In genomic region chr5:42908509-42909488, GRCh38 we compare ENCODE assay signal across 8 cellular contexts.
DNase-seq lines count a peak whose midpoint lies in the region; ATAC-seq and TF ChIP-seq lines count a peak whose summit lies in the region.

No MANE protein-coding gene starts in this region.

- no peaks in the 10 kb centered on the region for H3K36me3 Mint-ChIP-seq in glutamatergic neuron (ENCODE audit: unreplicated experiment)

- TF ChIP-seq POLR2A in testis (IDR thresholded peaks at IDR 0.05): no peak

- peaks cover 5% of the 10 kb centered on the region for H3K9me3 Mint-ChIP-seq in glutamatergic neuron (ENCODE audit: unreplicated experiment)

- no peaks in the 10 kb centered on the region for H3K27me3 ChIP-seq in testis

- peaks cover 7% of the 10 kb centered on the region for H3K4me1 ChIP-seq in testis

- ATAC-seq in HG02571 (IDR thresholded peaks at IDR 0.05; ENCODE audit: unreplicated experiment) (peak; percentile 92), omental fat pad (ENCODE audit: low FRiP score) (peak; percentile 89)

- H3K36me3 ChIP-seq in testis (ENCODE audit: low read depth, missing control alignments): no peaks in the 10 kb centered on the region

- H3K27ac ChIP-seq in testis: no peak overlapping the region

- intact Hi-C loops in testis (cut with DNase I; ENCODE audit: low total_unique reads): no loop called here

- H3K9me3 ChIP-seq in testis: no peaks in the 10 kb centered on the region

- 6 to 7% methylated on average over 23 to 30 of the region's 30 CpGs for WGBS in testis, 2 donors

- H3K27ac Mint-ChIP-seq in glutamatergic neuron (ENCODE audit: unreplicated experiment): peak overlapping the region; percentile 62

- peaks cover 2% of the 10 kb centered on the region for H3K4me1 Mint-ChIP-seq in glutamatergic neuron (ENCODE audit: low read depth, unreplicated experiment)

- TF ChIP-seq CTCF in glutamatergic neuron (IDR thresholded peaks at IDR 0.05; ENCODE audit: partially characterized antibody, unreplicated experiment) (peak; percentile 87), omental fat pad (IDR thresholded peaks at IDR 0.05) (peak in 1 of 3 donors; percentile 49), testis (IDR thresholded peaks at IDR 0.05) (peak; percentile 62 to 82 (median 71))

- H3K4me3 ChIP-seq in testis: peak overlapping the region; percentile 40 to 61

- DNase-seq in GM04504 (ENCODE audit: low read depth): peak; percentile 66
- DNase-seq in MV-4-11 (lab: John Stamatoyannopoulos, UW): peak; percentile 75
- peak; percentile 83 for DNase-seq in SK-N-DZ (ENCODE audit: low spot score)
- DNase-seq in activated naive CD4-positive, alpha-beta T cell treated with anti-CD3 and anti-CD28 coated beads, Interleukin-2, amount 50 U/mL, for 16 hours: peak; percentile 90
- DNase-seq in glutamatergic neuron: peak; percentile 90
- peak; percentile 65 for DNase-seq in omental fat pad (ENCODE audit: low spot score)
- DNase-seq in testis: peak; percentile 94

- H3K4me3 Mint-ChIP-seq in glutamatergic neuron (ENCODE audit: unreplicated experiment): peak overlapping the region; percentile 91

- H3K27me3 Mint-ChIP-seq in glutamatergic neuron (ENCODE audit: unreplicated experiment): peaks cover 5% of the 10 kb centered on the region
